ENCODE assay signal across 19 cellular contexts in genomic region chr9:33931326-33931725, GRCh38.
DNase-seq lines count a peak whose midpoint lies in the region; ATAC-seq, FAIRE-seq and TF ChIP-seq lines count a peak whose summit lies in the region.
"Had no signal": no experiment of that assay in that cellular context is flagged by ENCODE, and none has a peak within 500 bp of the region (broad histone marks: within the 10 kb centered on the region; RNA-seq: fewer than 3 reads in every experiment).

No MANE protein-coding gene starts in this region.

- H3K4me1 Mint-ChIP-seq in CD8-positive, alpha-beta memory T cell, result peaks cover 0 to 1% (median 0%) of the 10 kb centered on the region in 3 donors

- WGBS in right lobe of liver (ENCODE audit: insufficient coverage, low coverage, low lambda C conversion rate, missing lambda C conversion rate), result 86% methylated on average over 1 of the region's 3 CpGs
- WGBS in HepG2 (ENCODE audit: low lambda C conversion rate), result 100% methylated on average over 3 of the region's 3 CpGs
- 86% methylated on average over 3 of the region's 3 CpGs for WGBS in GM12878 (ENCODE audit: insufficient coverage, insufficient replicate concordance, low lambda C conversion rate, missing lambda C conversion rate)
- WGBS in trophoblast cell (ENCODE audit: extremely low coverage, insufficient coverage, insufficient read length), result no CpG with 5 or more reads among the region's 3 CpGs

- no peak overlapping the region for H3K4me3 Mint-ChIP-seq in CD8-positive, alpha-beta memory T cell

- H3K36me3 Mint-ChIP-seq in CD8-positive, alpha-beta memory T cell, result peaks cover 0 to 88% (median 24%) of the 10 kb centered on the region in 3 donors

- H4K20me1 ChIP-seq in HepG2 (ENCODE audit: insufficient read depth, low read length) (no peaks in the 10 kb centered on the region), GM12878 (ENCODE audit: control insufficient read depth, insufficient read depth) (no peaks in the 10 kb centered on the region)

- H3K27ac Mint-ChIP-seq in CD8-positive, alpha-beta memory T cell, result no peak overlapping the region

- H3K9me3 ChIP-seq in right lobe of liver (no peaks in the 10 kb centered on the region), HepG2 (ENCODE audit: low read length) (no peaks in the 10 kb centered on the region), GM12878 (replicated peaks; ENCODE audit: control insufficient read depth, insufficient read depth, low read length) (no peaks in the 10 kb centered on the region), trophoblast cell (ENCODE audit: insufficient read depth, low read depth, low read length) (peaks cover 3% of the 10 kb centered on the region)
- no peaks in the 10 kb centered on the region for H3K9me3 ChIP-seq in CD8-positive, alpha-beta memory T cell (ENCODE audit: low read length)
- H3K9me3 ChIP-seq: SJSA1 had no signal

- BruUV-seq in HepG2 (replicated peaks; lab: Mats Ljungman, UMichigan) (no TSS peak), GM12878 (replicated peaks; lab: Mats Ljungman, UMichigan) (TSS peak; percentile 34)

- H2AK5ac ChIP-seq in trophoblast cell (ENCODE audit: low read length), result no peak overlapping the region

- ATAC-seq in right lobe of liver (peak; percentile 25 to 65 (median 35)), HepG2 (no peak), GM12878 (no peak)
- ATAC-seq: PC-3 had no signal

- H3K18ac ChIP-seq in trophoblast cell (ENCODE audit: low read length), result no peak overlapping the region

- H3K9ac ChIP-seq in HepG2 (ENCODE audit: insufficient read depth, low read depth, low read length), result no peak overlapping the region
- no peak overlapping the region for H3K9ac ChIP-seq in GM12878 (ENCODE audit: control insufficient read depth, insufficient read depth, low read length)
- H3K9ac ChIP-seq in trophoblast cell (ENCODE audit: low read length), result no peak overlapping the region

- H4K8ac ChIP-seq in trophoblast cell (ENCODE audit: low read depth, low read length), result no peak overlapping the region

- TF ChIP-seq CTCF in right lobe of liver (IDR thresholded peaks at IDR 0.05) (no peak), HepG2 (CRISPR knock-in tag; IDR thresholded peaks at IDR 0.05) (no peak), GM12878 (IDR thresholded peaks at IDR 0.05 in 2 of 3, conservative IDR thresholded peaks at IDR 0.05 in 1 of 3; ENCODE audit: control insufficient read depth in 2 of 3, extremely low read depth in 1 of 3, insufficient read depth in 1 of 3, low read depth in 3 of 3, low read length in 3 of 3) (no peak)

- no peak for FAIRE-seq in HepG2 (lab: Jason Lieb, UNC)
- FAIRE-seq in GM12878 (lab: Jason Lieb, UNC), result no peak
- no peak for FAIRE-seq in H54 (lab: Jason Lieb, UNC)
- FAIRE-seq: H1 had no signal

- H3K4me3 ChIP-seq in right lobe of liver, result no peak overlapping the region
- no peak overlapping the region for H3K4me3 ChIP-seq in HepG2 (replicated peaks in 1 of 3; ENCODE audit: insufficient read depth in 1 of 3, low read depth in 2 of 3, low read length in 3 of 3)
- no peak overlapping the region for H3K4me3 ChIP-seq in GM12878
- no peak overlapping the region for H3K4me3 ChIP-seq in trophoblast cell (ENCODE audit: low read depth, low read length)
- no peak overlapping the region for H3K4me3 ChIP-seq in CD8-positive, alpha-beta memory T cell (ENCODE audit: low read length)
- H3K4me3 ChIP-seq: SJSA1 had no signal

- H2BK120ac ChIP-seq in trophoblast cell (ENCODE audit: insufficient read depth, low read length, poor library complexity), result no peak overlapping the region

- intact Hi-C loops in right lobe of liver (cut with DNase I) (no loop called here), HepG2 (cut with micrococcal nuclease; ENCODE audit: unreplicated experiment) (no loop called here), GM12878 (cut with micrococcal nuclease; ENCODE audit: unreplicated experiment) (no loop called here)

- in situ Hi-C loops in HepG2 (cut with HindIII; ENCODE audit: extremely low pct_ligation_motif_present, low pct_unique_long_range_greater_than_20kb) (no loop called here), GM12878 (cut with MboI) (no loop called here)

- DNase-seq in right lobe of liver, result no peak
- DNase-seq in HepG2 (ENCODE audit: low spot score), result no peak
- DNase-seq in GM12878 (ENCODE audit: low read depth, low spot score), result no peak
- no peak for DNase-seq in trophoblast cell
- DNase-seq in CD8-positive, alpha-beta memory T cell, result no peak
- DNase-seq in H54 (ENCODE audit: insufficient read length, low spot score), result no peak
- no peak for DNase-seq in dermis blood vessel endothelial cell
- DNase-seq: ACHN, C1 segment of cervical spinal cord, DMS79 treated with DMSO at 0.1 percent for 48 hours, IMR-90, NCI-H1417, NCI-H187, NCI-H226, NCI-H524, NCI-H82, PC-3 had no signal

- H2BK5ac ChIP-seq in trophoblast cell (ENCODE audit: low read depth, low read length, poor library complexity), result no peak overlapping the region

- no peak for TF ChIP-seq RAD21 in HepG2 (CRISPR knock-in tag; IDR thresholded peaks at IDR 0.05)
- no peak for TF ChIP-seq RAD21 in GM12878 (IDR thresholded peaks at IDR 0.05; ENCODE audit: insufficient read depth, low read depth, low read length)

- no peak overlapping the region for H4K91ac ChIP-seq in trophoblast cell (ENCODE audit: low read depth, low read length)

- SMC1A ChIA-PET in GM12878 (lab: Charles Lee; ENCODE audit: uncharacterized antibody, unreplicated experiment), result no interaction called here

- H3K4ac ChIP-seq in trophoblast cell (ENCODE audit: low read depth, low read length), result no peak overlapping the region

- no peaks in the 10 kb centered on the region for H3K27me3 Mint-ChIP-seq in CD8-positive, alpha-beta memory T cell

- TF ChIP-seq EP300 in HepG2 (IDR thresholded peaks at IDR 0.05; ENCODE audit: low read depth in 2 of 2, low read length in 2 of 2), result no peak
- no peak for TF ChIP-seq EP300 in HepG2 (CRISPR knock-in tag; IDR thresholded peaks at IDR 0.05; ENCODE audit: borderline replicate concordance)
- TF ChIP-seq EP300 in GM12878 (IDR thresholded peaks at IDR 0.05; ENCODE audit: borderline replicate concordance in 1 of 2, control insufficient read depth in 1 of 2, low read depth in 2 of 2, low read length in 2 of 2), result no peak

- no peaks in the 10 kb centered on the region for H3K9me3 Mint-ChIP-seq in CD8-positive, alpha-beta memory T cell

- H2AFZ ChIP-seq in HepG2 (ENCODE audit: low read length), result no peak overlapping the region
- H2AFZ ChIP-seq in GM12878 (ENCODE audit: control insufficient read depth, low read depth, low read length), result no peak overlapping the region
- no peak overlapping the region for H2AFZ ChIP-seq in trophoblast cell (ENCODE audit: insufficient read depth, low read length, poor library complexity)

- H3K79me2 ChIP-seq in HepG2 (ENCODE audit: insufficient read depth, low read length) (no peaks in the 10 kb centered on the region), GM12878 (ENCODE audit: control insufficient read depth, insufficient read depth, low read length) (no peaks in the 10 kb centered on the region), trophoblast cell (ENCODE audit: control insufficient read depth, insufficient read depth, low read length, poor library complexity) (no peaks in the 10 kb centered on the region)

- H3K4me1 ChIP-seq in right lobe of liver (no peaks in the 10 kb centered on the region), HepG2 (ENCODE audit: insufficient read depth, low read length) (peaks cover 51% of the 10 kb centered on the region), GM12878 (ENCODE audit: control insufficient read depth, insufficient read depth, low read length) (no peaks in the 10 kb centered on the region), trophoblast cell (ENCODE audit: control insufficient read depth in 1 of 2, insufficient read depth in 2 of 2, low read length in 2 of 2) (peaks cover 6 to 7% of the 10 kb centered on the region in 2 experiments)
- no peaks in the 10 kb centered on the region for H3K4me1 ChIP-seq in CD8-positive, alpha-beta memory T cell (ENCODE audit: insufficient read depth, low read length)
- H3K4me1 ChIP-seq: SJSA1 had no signal

- RAD21 ChIA-PET in GM12878 (lab: Charles Lee; ENCODE audit: unreplicated experiment), result no interaction called here

- CTCF ChIA-PET in HepG2 (lab: Yijun Ruan, JAX; ENCODE audit: low intra/inter-chr PET ratio, low total read pairs), result no interaction called here
- CTCF ChIA-PET in GM12878 (lab: Yijun Ruan, JAX), result no interaction called here
- CTCF ChIA-PET in CD8-positive, alpha-beta memory T cell (lab: Charles Lee), result interaction anchor here (0.8 kb wide), 1 partner anchor 117 kb away, joined by 3 read pairs; no protein-coding TSS in a partner anchor

- no peaks in the 10 kb centered on the region for H3K79me1 ChIP-seq in trophoblast cell (ENCODE audit: low read length)

- H3K36me3 ChIP-seq in right lobe of liver (peaks cover 0 to 59% (median 17%) of the 10 kb centered on the region in 4 donors), HepG2 (replicated peaks in 1 of 2; ENCODE audit: control insufficient read depth in 1 of 2, insufficient read depth in 2 of 2, low read length in 2 of 2) (peaks cover 51 to 80% of the 10 kb centered on the region in 2 experiments), GM12878 (ENCODE audit: control insufficient read depth in 2 of 2, insufficient read depth in 2 of 2, low read length in 1 of 2) (peaks cover 38 to 53% of the 10 kb centered on the region in 2 experiments), trophoblast cell (ENCODE audit: control insufficient read depth in 1 of 2, insufficient read depth in 2 of 2, low read length in 2 of 2) (peaks cover 58 to 79% of the 10 kb centered on the region in 2 experiments)
- H3K36me3 ChIP-seq in CD8-positive, alpha-beta memory T cell (ENCODE audit: insufficient read depth, low read length), result peaks cover 41% of the 10 kb centered on the region

- no peak overlapping the region for H4K12ac ChIP-seq in trophoblast cell (ENCODE audit: low read depth, low read length)

- TF ChIP-seq POLR2A in right lobe of liver (IDR thresholded peaks at IDR 0.05) (no peak), HepG2 (IDR thresholded peaks at IDR 0.05; ENCODE audit: insufficient read depth in 1 of 2, low read depth in 2 of 2, low read length in 2 of 2) (no peak), GM12878 (IDR thresholded peaks at IDR 0.05; ENCODE audit: low read depth, low read length) (no peak), H54 (IDR thresholded peaks at IDR 0.05; ENCODE audit: low read depth, low read length) (no peak)

- no peaks in the 10 kb centered on the region for H3K27me3 ChIP-seq in right lobe of liver
- H3K27me3 ChIP-seq in HepG2 (ENCODE audit: control insufficient read depth in 1 of 2, insufficient read depth in 2 of 2, low read length in 2 of 2), result no peaks in the 10 kb centered on the region
- H3K27me3 ChIP-seq in GM12878 (replicated peaks in 1 of 2; ENCODE audit: control insufficient read depth in 2 of 2, insufficient read depth in 2 of 2, low read length in 1 of 2), result no peaks in the 10 kb centered on the region
- H3K27me3 ChIP-seq in trophoblast cell (ENCODE audit: insufficient read depth, low read length), result no peaks in the 10 kb centered on the region
- no peaks in the 10 kb centered on the region for H3K27me3 ChIP-seq in CD8-positive, alpha-beta memory T cell (ENCODE audit: insufficient read depth, low read length, poor library complexity, severe bottlenecking)
- H3K27me3 ChIP-seq: SJSA1 had no signal

- POLR2A ChIA-PET in HepG2 (lab: Yijun Ruan, JAX) (no interaction called here), GM12878 (lab: Charles Lee) (interaction anchor here (0.6 kb wide), 1 partner anchor 142 kb away, joined by 4 read pairs; no protein-coding TSS in a partner anchor)
- POLR2A ChIA-PET in CD8-positive, alpha-beta memory T cell (lab: Charles Lee), result no interaction called here

- peak overlapping the region; percentile 50 for H3K23ac ChIP-seq in trophoblast cell (ENCODE audit: low read length)

- H3K27ac ChIP-seq in right lobe of liver (no peak overlapping the region), HepG2 (ENCODE audit: extremely low read length, insufficient read depth, low read length) (no peak overlapping the region), GM12878 (ENCODE audit: control insufficient read depth, insufficient read depth) (no peak overlapping the region), trophoblast cell (ENCODE audit: low read depth, low read length) (no peak overlapping the region)
- H3K27ac ChIP-seq in CD8-positive, alpha-beta memory T cell (ENCODE audit: low read depth, low read length), result no peak overlapping the region
- H3K27ac ChIP-seq: SJSA1 had no signal

- H3K4me2 ChIP-seq in HepG2 (ENCODE audit: low read depth, low read length) (no peak overlapping the region), GM12878 (ENCODE audit: control insufficient read depth, insufficient read depth) (no peak overlapping the region), trophoblast cell (ENCODE audit: low read length) (no peak overlapping the region)

- H3K14ac ChIP-seq in trophoblast cell (ENCODE audit: low read length), result no peak overlapping the region

- no peak overlapping the region for H2BK12ac ChIP-seq in trophoblast cell (ENCODE audit: low read length)

Comparison
In these comparisons a context has a peak if more than half of its experiments do, and no peak if none do; other contexts are left out.
1. ATAC-seq: peak in right lobe of liver (4 of 4); none in HepG2 (single experiment) and GM12878 (single experiment).